22 cellular contexts compared by ENCODE assay signal in genomic region chr19:44772969-44773368, GRCh38. TPM values are rescaled to one million over a fixed set of nuclear protein-coding genes. Genes with fewer than 3 reads are reported as not detected.
DNase-seq lines count a peak whose midpoint lies in the region; ATAC-seq, FAIRE-seq and TF ChIP-seq lines count a peak whose summit lies in the region.
"Had no signal": no experiment of that assay in that cellular context is flagged by ENCODE, and none has a peak within 500 bp of the region (broad histone marks: within the 10 kb centered on the region; RNA-seq: fewer than 3 reads in every experiment).

No MANE protein-coding gene starts in this region.

- H3K27me3 ChIP-seq in keratinocyte (ENCODE audit: control insufficient read depth, extremely low read depth, insufficient read depth, low read length): no peaks in the 10 kb centered on the region

- no peaks in the 10 kb centered on the region for H4K20me1 ChIP-seq in keratinocyte (ENCODE audit: control insufficient read depth, extremely low read depth, insufficient read depth, low read length)

- TF ChIP-seq RAD21 in A549 (conservative IDR thresholded peaks at IDR 0.05 in 1 of 2, IDR thresholded peaks at IDR 0.05 in 1 of 2): no peak

- peaks cover 4% of the 10 kb centered on the region for H3K9me3 Mint-ChIP-seq in Calu3 (ENCODE audit: low read depth, unreplicated experiment)

- H3K4me3 ChIP-seq in A549: no peak overlapping the region
- H3K4me3 ChIP-seq in HEK293 (ENCODE audit: low read depth, low read length): no peak overlapping the region
- no peak overlapping the region for H3K4me3 ChIP-seq in keratinocyte (ENCODE audit: control insufficient read depth in 2 of 3, extremely low read depth in 1 of 3, insufficient read depth in 2 of 3, low read depth in 1 of 3, low read length in 3 of 3)

- H3K4me1 ChIP-seq in A549 (peaks cover 51% of the 10 kb centered on the region), HEK293 (ENCODE audit: control insufficient read depth, insufficient read depth, low read length) (0 out of 2 replicates have a peak, but pooled peaks cover 4% of the 10 kb centered on the region), keratinocyte (ENCODE audit: control insufficient read depth, extremely low read depth, insufficient read depth, low read length) (peaks cover 41% of the 10 kb centered on the region)

- CTCF ChIA-PET in A549 (lab: Yijun Ruan, JAX) (interaction anchor here (1.0 to 48.5 kb wide), 10 partner anchors 9 to 202 kb away, joined by 3 to 1899 read pairs (median 58); partner anchors contain the start of genes BCAM and BCL3), HEK293 (lab: Yijun Ruan, JAX) (interaction anchor here (0.6 to 11.4 kb wide), 14 partner anchors 11 to 202 kb away, joined by 3 to 453 read pairs (median 6); no protein-coding TSS in a partner anchor), RWPE1 (lab: Yijun Ruan, JAX) (interaction anchor here (9.2 kb wide), 1 partner anchor 50 kb away, joined by 106 read pairs; no protein-coding TSS in a partner anchor), Calu3 (lab: Charles Lee) (interaction anchor here (1.4 to 5.7 kb wide), 2 partner anchors 49 to 84 kb away, joined by 3 to 223 read pairs; no protein-coding TSS in a partner anchor)

- DNase-seq in A549 (ENCODE audit: low read depth in 1 of 2, low spot score in 1 of 2) (no peak), RWPE1 (ENCODE audit: low spot score) (no peak), keratinocyte (ENCODE audit: low read depth, low spot score) (no peak), caudate nucleus (lab: John Stamatoyannopoulos, UW) (no peak), Calu3 (no peak), T1000 (lab: John Stamatoyannopoulos, UW) (no peak)
- DNase-seq in activated T-cell treated with anti-CD3 and anti-CD28 coated beads, Interleukin-2, amount 50 U/mL, for 48 hours: no peak
- DNase-seq: CD4-positive, alpha-beta memory T cell; DMS53; MV-4-11; NCI-H187 treated with DMSO at 0.1 percent for 48 hours; NCI-H226; NCI-H524; NCI-H82; SHP77 treated with DMSO at 0.1 percent for 48 hours had no signal

- H3K27me3 Mint-ChIP-seq in Calu3 (ENCODE audit: unreplicated experiment): no peaks in the 10 kb centered on the region
- H3K27me3 Mint-ChIP-seq: CD4-positive, alpha-beta memory T cell had no signal

- WGBS in A549 (ENCODE audit: missing lambda C conversion rate): 90% methylated on average over 3 of the region's 3 CpGs

- intact Hi-C loops in Calu3 (cut with micrococcal nuclease; ENCODE audit: unreplicated experiment): loop anchor here (5.0 kb wide), 2 partner anchors 36 to 186 kb away; no protein-coding TSS in a partner anchor

- FAIRE-seq in A549 (lab: Jason Lieb, UNC) (peak; percentile 49), keratinocyte (lab: Jason Lieb, UNC) (no peak)
- FAIRE-seq: A204.1, GM12892, H1 had no signal

- no peak overlapping the region for H2AFZ ChIP-seq in keratinocyte (ENCODE audit: control insufficient read depth, low read length)

- H3K4me2 ChIP-seq in A549: no peak overlapping the region
- no peak overlapping the region for H3K4me2 ChIP-seq in keratinocyte (ENCODE audit: control insufficient read depth, extremely low read depth, insufficient read depth, low read depth, low read length)

- H3K4me1 Mint-ChIP-seq in Calu3 (ENCODE audit: low read depth, unreplicated experiment): peaks cover 43% of the 10 kb centered on the region

- H3K27ac Mint-ChIP-seq in Calu3 (ENCODE audit: unreplicated experiment): no peak overlapping the region
- H3K27ac Mint-ChIP-seq: CD4-positive, alpha-beta memory T cell had no signal

- no peak overlapping the region for H3K9ac ChIP-seq in keratinocyte (ENCODE audit: control insufficient read depth, extremely low read depth, insufficient read depth, low read length)

- peaks cover 40% of the 10 kb centered on the region for H3K36me3 Mint-ChIP-seq in Calu3 (ENCODE audit: insufficient read depth, unreplicated experiment)
- H3K36me3 Mint-ChIP-seq: CD4-positive, alpha-beta memory T cell had no signal

- no TSS peak for BruUV-seq in Calu3 (replicated peaks; lab: Mats Ljungman, UMichigan)

- no peaks in the 10 kb centered on the region for H3K36me3 ChIP-seq in HEK293 (ENCODE audit: control insufficient read depth in 2 of 2, insufficient read depth in 1 of 2, low read length in 2 of 2)
- no peaks in the 10 kb centered on the region for H3K36me3 ChIP-seq in keratinocyte (ENCODE audit: control insufficient read depth in 2 of 2, extremely low read depth in 1 of 2, insufficient read depth in 2 of 2, low read length in 2 of 2)

- no peak for TF ChIP-seq EP300 in A549 (IDR thresholded peaks at IDR 0.05)

- POLR2A ChIA-PET in A549 (lab: Yijun Ruan, JAX): no interaction called here
- POLR2A ChIA-PET in HEK293 (lab: Yijun Ruan, JAX): interaction anchor here (0.5 kb wide), 1 partner anchor 11 kb away, joined by 4 read pairs; no protein-coding TSS in a partner anchor
- POLR2A ChIA-PET in RWPE1 (lab: Yijun Ruan, JAX; ENCODE audit: low non-redundant PET): no interaction called here

- no peak for ATAC-seq in A549
- ATAC-seq: Panc1 had no signal

- H3K27ac ChIP-seq in A549 (peak overlapping the region in 1 of 2 experiments; percentile 88; a peak in 3 of 6 replicates), HEK293 (ENCODE audit: extremely low read depth, low read depth, low read length) (no peak overlapping the region), RWPE1 (peak overlapping the region; percentile 80; the same call in 1 of the 2 replicates), keratinocyte (ENCODE audit: control insufficient read depth, insufficient read depth, low read length) (peak overlapping the region; percentile 86), caudate nucleus (ENCODE audit: low read depth, low read length) (no peak overlapping the region)

- dilution Hi-C loops in keratinocyte (cut with MboI; ENCODE audit: extremely low pct_ligation_motif_present, low sequenced_read_pairs): no loop called here

- no peak for TF ChIP-seq POLR2A in A549 (IDR thresholded peaks at IDR 0.05; ENCODE audit: low read length)

- H3K4me3 Mint-ChIP-seq in Calu3 (ENCODE audit: low read depth, unreplicated experiment): no peak overlapping the region
- H3K4me3 Mint-ChIP-seq: CD4-positive, alpha-beta memory T cell had no signal

- H3K9me3 ChIP-seq in A549 (no peaks in the 10 kb centered on the region), HEK293 (ENCODE audit: control insufficient read depth, insufficient read depth, low read depth, low read length) (no peaks in the 10 kb centered on the region; the same call in 1 of the 2 replicates), keratinocyte (ENCODE audit: control insufficient read depth, low read depth, low read length) (no peaks in the 10 kb centered on the region)

- H3K79me2 ChIP-seq in keratinocyte (ENCODE audit: control insufficient read depth, insufficient read depth, low read length): peaks cover 3% of the 10 kb centered on the region

- no peaks in the 10 kb centered on the region for H3K9me1 ChIP-seq in keratinocyte (ENCODE audit: control insufficient read depth, extremely low read depth, insufficient read depth, low read length)

- TF ChIP-seq CTCF in A549 (IDR thresholded peaks at IDR 0.05) (no peak), HEK293 (tag by site-specific recombination; IDR thresholded peaks at IDR 0.05) (no peak), RWPE1 (conservative IDR thresholded peaks at IDR 0.05; ENCODE audit: low read depth) (no peak), keratinocyte (optimal IDR thresholded peaks at IDR 0.05 in 1 of 3, IDR thresholded peaks at IDR 0.05 in 1 of 3, conservative IDR thresholded peaks at IDR 0.05 in 1 of 3; ENCODE audit: extremely low read depth in 1 of 3, insufficient read depth in 2 of 3, low read length in 3 of 3) (no peak), Calu3 (IDR thresholded peaks at IDR 0.05; ENCODE audit: unreplicated experiment) (no peak)

RNA-seq across cellular contexts. Expression of gene CBLC, which starts 4.7 kb away (rescaled TPM):
- not detected in 2 replicates for polyA plus RNA-seq in A549 (2011; rRNA removed)
- polyA plus RNA-seq in A549 (2012; cell fraction: cytosol; rRNA removed): 0.09 and 0.16 TPM in 2 replicates
- polyA plus RNA-seq in A549 (2012; cell fraction: nucleus; rRNA removed): 0.16 and 0.21 TPM in 2 replicates
- polyA plus RNA-seq in A549 (2017; fragmentation: RNase III; extraction: RNeasy Plus Mini Kit Qiagen cat#74134 plus additional on column Dnase treatment): not detected in 3 replicates
- polyA minus RNA-seq in A549 (2011; rRNA and poly(A)+ RNA removed): 0.29 TPM in 1 of 2 replicates, not detected in the other
- polyA plus RNA-seq in keratinocyte: 27.8 to 58.6 TPM (median 30.1 TPM) in 3 replicates
- 12.3 TPM for polyA plus RNA-seq in keratinocyte (2011; ENCODE audit: low read depth)
- polyA plus RNA-seq in keratinocyte (2011; cell fraction: cytosol; rRNA removed): 27.4 and 54.0 TPM in 2 replicates
- 57.2 and 98.5 TPM in 2 replicates for polyA plus RNA-seq in keratinocyte (2011; cell fraction: nucleus; rRNA removed)
- polyA plus RNA-seq in keratinocyte (2012; ENCODE audit: low replicate concordance): 26.6 and 50.7 TPM in 2 replicates
- 68.8 to 110 TPM (median 88.1 TPM) in 3 replicates for polyA minus RNA-seq in keratinocyte
- 80.4 TPM for polyA minus RNA-seq in keratinocyte (2011; cell fraction: cytosol; rRNA and poly(A)+ RNA removed)
- 55.4 and 73.0 TPM in 2 replicates for polyA minus RNA-seq in keratinocyte (2011; cell fraction: nucleus; rRNA and poly(A)+ RNA removed)
- total RNA-seq in Calu3 (2022): 54.3 and 63.1 TPM in 2 replicates
- total RNA-seq: CD4-positive, alpha-beta memory T cell; T-helper 1 cell treated with Interleukin-12 subunit alpha and Interleukin-12 subunit beta and Interleukin-4 antibody, amounts not matched to agents 30 ng/mL and 1 ng/mL, for 36 hours had no signal
- polyA plus RNA-seq: BJ; CD4-positive, alpha-beta memory T cell had no signal

RNA-seq across cellular contexts. Expression of gene BCL3, which starts 24.5 kb away (rescaled TPM):
- 22.6 and 25.3 TPM in 2 replicates for polyA plus RNA-seq in A549 (2011; rRNA removed)
- polyA plus RNA-seq in A549 (2012; cell fraction: cytosol; rRNA removed): 103 and 138 TPM in 2 replicates
- 302 and 387 TPM in 2 replicates for polyA plus RNA-seq in A549 (2012; cell fraction: nucleus; rRNA removed)
- 49.6 to 80.7 TPM (median 72.1 TPM) in 3 replicates for polyA plus RNA-seq in A549 (2017; fragmentation: RNase III; extraction: RNeasy Plus Mini Kit Qiagen cat#74134 plus additional on column Dnase treatment)
- 27.4 and 33.8 TPM in 2 replicates for polyA minus RNA-seq in A549 (2011; rRNA and poly(A)+ RNA removed)
- 1.1 to 1.8 TPM (median 1.5 TPM) in 3 replicates for polyA plus RNA-seq in keratinocyte
- 2.2 TPM for polyA plus RNA-seq in keratinocyte (2011; ENCODE audit: low read depth)
- polyA plus RNA-seq in keratinocyte (2011; cell fraction: cytosol; rRNA removed): 0.72 and 2.2 TPM in 2 replicates
- 7.1 and 8.3 TPM in 2 replicates for polyA plus RNA-seq in keratinocyte (2011; cell fraction: nucleus; rRNA removed)
- 5.9 and 6.4 TPM in 2 replicates for polyA plus RNA-seq in keratinocyte (2012; ENCODE audit: low replicate concordance)
- polyA minus RNA-seq in keratinocyte: 1.1 to 5.8 TPM (median 3.1 TPM) in 3 replicates
- 12.5 TPM for polyA minus RNA-seq in keratinocyte (2011; cell fraction: cytosol; rRNA and poly(A)+ RNA removed)
- polyA minus RNA-seq in keratinocyte (2011; cell fraction: nucleus; rRNA and poly(A)+ RNA removed): 4.1 and 5.1 TPM in 2 replicates
- 37.7 and 41.5 TPM in 2 replicates for total RNA-seq in Calu3 (2022)

RNA-seq across cellular contexts. Expression of gene BCAM, which starts 35.9 kb away (rescaled TPM):
- polyA plus RNA-seq in A549 (2011; rRNA removed) (15.2 and 18.4 TPM in 2 replicates), A549 (2017; fragmentation: RNase III; extraction: RNeasy Plus Mini Kit Qiagen cat#74134 plus additional on column Dnase treatment) (77.5 to 102 TPM (median 88.1 TPM) in 3 replicates), keratinocyte (13.6 to 28.4 TPM (median 20.8 TPM) in 3 replicates)
- polyA plus RNA-seq in A549 (2012; cell fraction: cytosol; rRNA removed): 62.2 and 88.1 TPM in 2 replicates
- 183 and 239 TPM in 2 replicates for polyA plus RNA-seq in A549 (2012; cell fraction: nucleus; rRNA removed)
- polyA minus RNA-seq in A549 (2011; rRNA and poly(A)+ RNA removed): 8.1 and 25.5 TPM in 2 replicates
- 35.5 TPM for polyA plus RNA-seq in keratinocyte (2011; ENCODE audit: low read depth)
- polyA plus RNA-seq in keratinocyte (2011; cell fraction: cytosol; rRNA removed): 8.3 and 23.8 TPM in 2 replicates
- polyA plus RNA-seq in keratinocyte (2011; cell fraction: nucleus; rRNA removed): 77.2 and 107 TPM in 2 replicates
- 44.8 and 76.7 TPM in 2 replicates for polyA plus RNA-seq in keratinocyte (2012; ENCODE audit: low replicate concordance)
- polyA minus RNA-seq in keratinocyte: 13.7 to 36.7 TPM (median 16.2 TPM) in 3 replicates
- polyA minus RNA-seq in keratinocyte (2011; cell fraction: cytosol; rRNA and poly(A)+ RNA removed): 39.3 TPM
- 68.3 and 68.9 TPM in 2 replicates for polyA minus RNA-seq in keratinocyte (2011; cell fraction: nucleus; rRNA and poly(A)+ RNA removed)
- 30.0 and 31.2 TPM in 2 replicates for total RNA-seq in Calu3 (2022)
- total RNA-seq: CD4-positive, alpha-beta memory T cell; T-helper 1 cell treated with Interleukin-12 subunit alpha and Interleukin-12 subunit beta and Interleukin-4 antibody, amounts not matched to agents 30 ng/mL and 1 ng/mL, for 36 hours had no signal
- polyA plus RNA-seq: CD4-positive, alpha-beta memory T cell had no signal

Comparison
In these comparisons a context has a peak if more than half of its experiments do, and no peak if none do; other contexts are left out.
1. H3K27ac ChIP-seq: peak in RWPE1 (single experiment) and keratinocyte (single experiment); none in HEK293 (single experiment) and caudate nucleus (single experiment).
2. RNA of gene CBLC, which starts 4.7 kb away (polyA plus RNA-seq): 12.3 to 98.5 TPM in keratinocyte; 0.09 to 0.21 TPM in A549; every median in the first group is over 10 times any median in the second.